16 cellular contexts compared by ENCODE assay signal in the genomic region with DNA sequence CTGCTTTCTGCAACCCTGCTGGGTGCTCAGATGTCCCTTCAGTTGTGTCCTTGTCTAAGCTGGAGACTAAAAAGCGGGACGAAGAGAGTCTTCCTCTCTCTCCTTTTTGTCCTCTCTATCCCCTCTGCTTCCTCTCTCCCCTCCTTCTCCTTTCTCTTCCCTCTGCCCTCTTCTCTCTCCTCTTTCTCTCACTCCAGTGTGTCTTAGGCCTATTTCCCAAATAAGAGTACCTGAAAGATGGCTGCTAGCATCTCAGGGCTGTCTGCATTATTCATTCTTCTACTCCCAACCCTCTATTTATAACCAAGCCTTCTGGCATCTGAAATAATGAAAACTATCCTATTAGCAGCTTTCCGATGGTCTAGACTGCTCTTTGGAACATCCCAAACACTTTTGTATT.
A peak's percentile ranks its signal among the peaks of the same experiment; 100 is the strongest.
DNase-seq lines count a peak whose midpoint lies in the region; TF ChIP-seq lines count a peak whose summit lies in the region.
"Had no signal": no experiment of that assay in that cellular context is flagged by ENCODE, and none has a peak within 500 bp of the region (broad histone marks: within the 10 kb centered on the region; RNA-seq: fewer than 3 reads in every experiment).

No MANE protein-coding gene starts in this region.

- H3K4me2 ChIP-seq in BLaER1: peak overlapping the region; percentile 53
- H3K4me2 ChIP-seq in OCI-LY1 (ENCODE audit: low read length): no peak overlapping the region
- no peak overlapping the region for H3K4me2 ChIP-seq in neuronal stem cell (ENCODE audit: insufficient read depth, low read length, poor library complexity, severe bottlenecking)
- H3K4me2 ChIP-seq in trophoblast cell (ENCODE audit: low read length): no peak overlapping the region

- H3K4me3 ChIP-seq in BLaER1 (no peak overlapping the region), OCI-LY1 (ENCODE audit: low read depth, low read length, poor library complexity, severe bottlenecking) (no peak overlapping the region), neuronal stem cell (ENCODE audit: low read length in 2 of 2) (no peak overlapping the region), trophoblast cell (ENCODE audit: low read depth, low read length) (no peak overlapping the region)

- H3K9me3 ChIP-seq in BLaER1 (peaks cover 15% of the 10 kb centered on the region; the same call in 1 of the 2 replicates), OCI-LY1 (ENCODE audit: low read length) (no peaks in the 10 kb centered on the region), neuronal stem cell (replicated peaks in 1 of 2; ENCODE audit: control insufficient read depth in 2 of 2, insufficient read depth in 1 of 2, low read depth in 1 of 2, low read length in 2 of 2) (no peaks in the 10 kb centered on the region), trophoblast cell (ENCODE audit: insufficient read depth, low read depth, low read length) (no peaks in the 10 kb centered on the region)
- H3K9me3 ChIP-seq: Caco-2 had no signal

- H3K27me3 Mint-ChIP-seq in dendritic cell treated with granulocyte-macrophage colony-stimulating factor and Interleukin-4, amounts not matched to agents 40 ng/mL and 50 ng/mL, for 4 days: peaks cover 14% of the 10 kb centered on the region
- H3K27me3 Mint-ChIP-seq: B cell; CD4-positive, alpha-beta T cell; IgD-negative memory B cell had no signal

- no peak overlapping the region for H2BK15ac ChIP-seq in neuronal stem cell (ENCODE audit: low read length)

- H3K4me3 Mint-ChIP-seq in dendritic cell treated with granulocyte-macrophage colony-stimulating factor and Interleukin-4, amounts not matched to agents 40 ng/mL and 50 ng/mL, for 4 days: no peak overlapping the region
- H3K4me3 Mint-ChIP-seq: B cell; CD4-positive, alpha-beta T cell; H9 had no signal

- no peaks in the 10 kb centered on the region for H3K27me3 ChIP-seq in BLaER1
- H3K27me3 ChIP-seq in OCI-LY1 (ENCODE audit: insufficient read depth, low read length): no peaks in the 10 kb centered on the region
- H3K27me3 ChIP-seq in neuronal stem cell (ENCODE audit: control insufficient read depth in 3 of 3, insufficient read depth in 3 of 3, low read depth in 1 of 3, low read length in 3 of 3): no peaks in the 10 kb centered on the region
- no peaks in the 10 kb centered on the region for H3K27me3 ChIP-seq in trophoblast cell (ENCODE audit: insufficient read depth, low read length)

- no peak overlapping the region for H4K91ac ChIP-seq in neuronal stem cell (ENCODE audit: low read depth, low read length, poor library complexity)
- H4K91ac ChIP-seq in trophoblast cell (ENCODE audit: low read depth, low read length): no peak overlapping the region

- H3K27ac Mint-ChIP-seq in dendritic cell treated with granulocyte-macrophage colony-stimulating factor and Interleukin-4, amounts not matched to agents 40 ng/mL and 50 ng/mL, for 4 days: peak overlapping the region; percentile 71
- H3K27ac Mint-ChIP-seq: B cell; CD4-positive, alpha-beta T cell had no signal

- no peak overlapping the region for H2BK120ac ChIP-seq in neuronal stem cell (ENCODE audit: low read depth, low read length)
- H2BK120ac ChIP-seq in trophoblast cell (ENCODE audit: insufficient read depth, low read length, poor library complexity): no peak overlapping the region

- intact Hi-C loops in dendritic cell treated with granulocyte-macrophage colony-stimulating factor and Interleukin-4, amounts not matched to agents 40 ng/mL and 50 ng/mL, for 4 days (cut with micrococcal nuclease): no loop called here

- H3K36me3 ChIP-seq in BLaER1: no peaks in the 10 kb centered on the region
- no peaks in the 10 kb centered on the region for H3K36me3 ChIP-seq in OCI-LY1 (ENCODE audit: insufficient read depth, low read length)
- H3K36me3 ChIP-seq in neuronal stem cell (replicated peaks in 1 of 2; ENCODE audit: control insufficient read depth in 2 of 2, insufficient read depth in 2 of 2, low read length in 2 of 2): no peaks in the 10 kb centered on the region
- H3K36me3 ChIP-seq in trophoblast cell (ENCODE audit: control insufficient read depth in 1 of 2, insufficient read depth in 2 of 2, low read length in 2 of 2): no peaks in the 10 kb centered on the region

- H2AK5ac ChIP-seq in neuronal stem cell (ENCODE audit: low read depth, low read length) (no peak overlapping the region), trophoblast cell (ENCODE audit: low read length) (no peak overlapping the region)

- no peak overlapping the region for H4K12ac ChIP-seq in trophoblast cell (ENCODE audit: low read depth, low read length)

- no peak overlapping the region for H4K8ac ChIP-seq in neuronal stem cell (ENCODE audit: low read depth, low read length)
- H4K8ac ChIP-seq in trophoblast cell (ENCODE audit: low read depth, low read length): no peak overlapping the region

- H3K79me1 ChIP-seq in neuronal stem cell (ENCODE audit: low read depth, low read length) (no peaks in the 10 kb centered on the region), trophoblast cell (ENCODE audit: low read length) (peaks cover 5% of the 10 kb centered on the region)

- DNase-seq in neuronal stem cell (ENCODE audit: low spot score) (no peak), nucleus accumbens (lab: John Stamatoyannopoulos, UW) (no peak), HUDEP-2 (lab: John Stamatoyannopoulos, UW; ENCODE audit: unreplicated experiment in 76 of 76) (no peak), trophoblast cell (no peak)
- DNase-seq: Caco-2; CD4-positive, alpha-beta T cell; DMS79; GDM1; GOT3; H9 had no signal

- H3K18ac ChIP-seq in neuronal stem cell (ENCODE audit: low read length) (peak overlapping the region; percentile 90), trophoblast cell (ENCODE audit: low read length) (no peak overlapping the region)

- H3K4me1 Mint-ChIP-seq in dendritic cell treated with granulocyte-macrophage colony-stimulating factor and Interleukin-4, amounts not matched to agents 40 ng/mL and 50 ng/mL, for 4 days (ENCODE audit: low read depth): peaks cover 80% of the 10 kb centered on the region

- H3K36me3 Mint-ChIP-seq in dendritic cell treated with granulocyte-macrophage colony-stimulating factor and Interleukin-4, amounts not matched to agents 40 ng/mL and 50 ng/mL, for 4 days (ENCODE audit: low read depth): no peaks in the 10 kb centered on the region
- H3K36me3 Mint-ChIP-seq: IgD-negative memory B cell had no signal

- H3K4me1 ChIP-seq in BLaER1 (peaks cover 75% of the 10 kb centered on the region), OCI-LY1 (ENCODE audit: insufficient read depth, low read length, severe bottlenecking) (peaks cover 72% of the 10 kb centered on the region), neuronal stem cell (ENCODE audit: control insufficient read depth in 2 of 2, insufficient read depth in 1 of 2, low read depth in 1 of 2, low read length in 2 of 2) (peaks cover 0 to 12% of the 10 kb centered on the region in 2 donors), trophoblast cell (ENCODE audit: control insufficient read depth in 1 of 2, insufficient read depth in 2 of 2, low read length in 2 of 2) (peaks cover 3 to 4% of the 10 kb centered on the region in 2 experiments)
- H3K4me1 ChIP-seq: Caco-2 had no signal

- H2BK5ac ChIP-seq in neuronal stem cell (ENCODE audit: low read length) (no peak overlapping the region), trophoblast cell (ENCODE audit: low read depth, low read length, poor library complexity) (no peak overlapping the region)

- H3K14ac ChIP-seq in neuronal stem cell (ENCODE audit: low read length) (no peak overlapping the region), trophoblast cell (ENCODE audit: low read length) (no peak overlapping the region)

- no peaks in the 10 kb centered on the region for H4K20me1 ChIP-seq in BLaER1
- no peaks in the 10 kb centered on the region for H4K20me1 ChIP-seq in OCI-LY1 (ENCODE audit: insufficient read depth, low read length)

- no peaks in the 10 kb centered on the region; the same call in 1 of the 2 replicates for H3F3A ChIP-seq in OCI-LY1 (ENCODE audit: insufficient read depth, low read length)

- H2AFZ ChIP-seq in OCI-LY1 (ENCODE audit: low read length) (no peak overlapping the region), neuronal stem cell (ENCODE audit: low read length) (no peak overlapping the region), trophoblast cell (ENCODE audit: insufficient read depth, low read length, poor library complexity) (no peak overlapping the region)

- TF ChIP-seq CTCF in OCI-LY1 (IDR thresholded peaks at IDR 0.05; ENCODE audit: low read length): no peak

- no peaks in the 10 kb centered on the region for H3K9me3 Mint-ChIP-seq in dendritic cell treated with granulocyte-macrophage colony-stimulating factor and Interleukin-4, amounts not matched to agents 40 ng/mL and 50 ng/mL, for 4 days
- H3K9me3 Mint-ChIP-seq: CD4-positive, alpha-beta T cell; H9 had no signal

- no peaks in the 10 kb centered on the region for H3K9me2 ChIP-seq in OCI-LY1 (ENCODE audit: low read depth, low read length)

- no peak overlapping the region for H3K23ac ChIP-seq in neuronal stem cell (ENCODE audit: low read depth, low read length, poor library complexity)
- no peak overlapping the region for H3K23ac ChIP-seq in trophoblast cell (ENCODE audit: low read length)

- H3K27ac ChIP-seq in BLaER1: peak overlapping the region; percentile 42
- peak overlapping the region; percentile 97 for H3K27ac ChIP-seq in OCI-LY1 (ENCODE audit: low read depth, low read length, poor library complexity, severe bottlenecking)
- no peak overlapping the region for H3K27ac ChIP-seq in neuronal stem cell (replicated peaks; ENCODE audit: low read length)
- no peak overlapping the region for H3K27ac ChIP-seq in trophoblast cell (ENCODE audit: low read depth, low read length)
- H3K27ac ChIP-seq: C4-2B had no signal

- H3K9ac ChIP-seq in BLaER1 (no peak overlapping the region), OCI-LY1 (ENCODE audit: low read length) (no peak overlapping the region; the same call in 1 of the 2 replicates), neuronal stem cell (ENCODE audit: low read depth, low read length, poor library complexity) (no peak overlapping the region), trophoblast cell (ENCODE audit: low read length) (no peak overlapping the region)

- WGBS in neuronal stem cell (ENCODE audit: extremely low coverage in 2 of 2, insufficient read length in 2 of 2, insufficient replicate concordance in 1 of 2), 2 donors: no CpG with 5 or more reads among the region's 3 CpGs
- WGBS in trophoblast cell (ENCODE audit: extremely low coverage, insufficient coverage, insufficient read length): no CpG with 5 or more reads among the region's 3 CpGs

- H2BK12ac ChIP-seq in neuronal stem cell (ENCODE audit: low read length) (peak overlapping the region; percentile 27), trophoblast cell (ENCODE audit: low read length) (no peak overlapping the region)

- H3K4ac ChIP-seq in neuronal stem cell (ENCODE audit: low read length) (no peak overlapping the region), trophoblast cell (ENCODE audit: low read depth, low read length) (no peak overlapping the region)

- H3K79me2 ChIP-seq in OCI-LY1 (ENCODE audit: insufficient read depth, low read length) (no peaks in the 10 kb centered on the region), trophoblast cell (ENCODE audit: control insufficient read depth, insufficient read depth, low read length, poor library complexity) (peaks cover 2% of the 10 kb centered on the region)

Comparison
In these comparisons a context has a peak if more than half of its experiments do, and no peak if none do; other contexts are left out.
1. H3K27ac ChIP-seq: peak in BLaER1 (single experiment) and OCI-LY1 (single experiment); none in neuronal stem cell (single experiment) and trophoblast cell (single experiment).